8 cellular contexts compared by ENCODE assay signal in genomic region chr14:93207468-93208308, GRCh38. TPM values are rescaled to one million over a fixed set of nuclear protein-coding genes. Genes with fewer than 3 reads are reported as not detected.
DNase-seq lines count a peak whose midpoint lies in the region; ATAC-seq and TF ChIP-seq lines count a peak whose summit lies in the region.

No MANE protein-coding gene starts in this region.

- H3K9me3 ChIP-seq in HCT116 (ENCODE audit: control insufficient read depth in 1 of 2, insufficient read depth in 1 of 2, low read depth in 1 of 2, low read length in 2 of 2) (no peaks in the 10 kb centered on the region), T-helper 17 cell (ENCODE audit: control insufficient read depth, low read length, poor library complexity, severe bottlenecking) (no peaks in the 10 kb centered on the region), endodermal cell (ENCODE audit: control insufficient read depth, low read length) (no peaks in the 10 kb centered on the region), thyroid gland (no peaks in the 10 kb centered on the region)

- no peaks in the 10 kb centered on the region for H3K9me2 ChIP-seq in HCT116 (ENCODE audit: insufficient read depth)

- DNase-seq in activated gamma-delta T cell treated with Interleukin-2 at 50 U/mL for 16 hours (peak; percentile 14), activated gamma-delta T cell (lab: John Stamatoyannopoulos, UW) (no peak), HCT116 (ENCODE audit: low read depth, low spot score) (no peak), T-helper 17 cell (no peak), endodermal cell (peak; percentile 83), memory B cell (ENCODE audit: low spot score in 2 of 2) (peak in 1 of 2 donors; percentile 4), thyroid gland (peak; percentile 52 to 57)

- ATAC-seq in HCT116 (peak; percentile 71), T-helper 17 cell (peak; percentile 5), memory B cell (ENCODE audit: low read depth) (peak; percentile 19)

- no peak overlapping the region for H2AFZ ChIP-seq in HCT116 (ENCODE audit: low read depth, low read length, poor library complexity, severe bottlenecking)

- BruUV-seq in HCT116 (replicated peaks; lab: Mats Ljungman, UMichigan), result TSS peak; percentile 57

- H3K9me3 Mint-ChIP-seq in endodermal cell (no peaks in the 10 kb centered on the region), memory B cell (no peaks in the 10 kb centered on the region)

- H3K9ac ChIP-seq in HCT116 (ENCODE audit: low read length), result peak overlapping the region; percentile 91
- H3K9ac ChIP-seq in endodermal cell (ENCODE audit: extremely low read depth, low read length, poor library complexity, severe bottlenecking), result peak overlapping the region; percentile 60

- H3K79me2 ChIP-seq in HCT116 (ENCODE audit: insufficient read depth, low read length), result peaks cover 71% of the 10 kb centered on the region

- 1% methylated on average over 15 to 23 of the region's 23 CpGs for WGBS in endodermal cell (ENCODE audit: insufficient coverage in 1 of 2, insufficient read length in 1 of 2), 2 experiments
- 1% methylated on average over 23 of the region's 23 CpGs for WGBS in thyroid gland, 2 donors

- H3K36me3 Mint-ChIP-seq in T-helper 17 cell (ENCODE audit: low read depth) (peaks cover 3% of the 10 kb centered on the region), endodermal cell (ENCODE audit: low read depth) (peaks cover 16% of the 10 kb centered on the region), memory B cell (peaks cover under 1% of the 10 kb centered on the region)

- POLR2A ChIA-PET in HCT116 (lab: Charles Lee), result interaction anchor here (0.5 to 1.5 kb wide), 3 partner anchors 15 to 329 kb away, joined by 3 to 4 read pairs (median 3); no protein-coding TSS in a partner anchor

- peaks cover 7 to 23% of the 10 kb centered on the region in 2 experiments for H3K4me1 ChIP-seq in HCT116 (ENCODE audit: control insufficient read depth in 1 of 2, insufficient read depth in 2 of 2, low read length in 2 of 2)
- H3K4me1 ChIP-seq in endodermal cell (ENCODE audit: control insufficient read depth, insufficient read depth, low read length), result no peaks in the 10 kb centered on the region
- peaks cover 12 to 15% of the 10 kb centered on the region in 2 donors for H3K4me1 ChIP-seq in thyroid gland

- no peaks in the 10 kb centered on the region for H4K20me1 ChIP-seq in HCT116 (ENCODE audit: insufficient read depth)

- H3K4me3 ChIP-seq in HCT116 (replicated peaks in 1 of 2; ENCODE audit: low read depth in 1 of 2, low read length in 2 of 2) (peak overlapping the region; percentile 74 to 97), endodermal cell (ENCODE audit: low read length) (peak overlapping the region; percentile 87), thyroid gland (replicated peaks in 1 of 3) (peak overlapping the region; percentile 42 to 87 (median 75))

- peak overlapping the region; percentile 97 for H3K4me3 Mint-ChIP-seq in T-helper 17 cell
- peak overlapping the region; percentile 95 for H3K4me3 Mint-ChIP-seq in endodermal cell
- peak overlapping the region; percentile 91 for H3K4me3 Mint-ChIP-seq in memory B cell

- TF ChIP-seq POLR2A in HCT116 (IDR thresholded peaks at IDR 0.05; ENCODE audit: borderline replicate concordance, extremely low read depth, insufficient read depth, insufficient read length) (no peak), thyroid gland (IDR thresholded peaks at IDR 0.05) (no peak)

- H3K27ac ChIP-seq in HCT116 (ENCODE audit: low read depth, low read length), result peak overlapping the region; percentile 83
- peak overlapping the region; percentile 84 for H3K27ac ChIP-seq in endodermal cell (ENCODE audit: low read depth, low read length)
- H3K27ac ChIP-seq in thyroid gland, result peak overlapping the region in 2 of 3 donors; percentile 28 to 55

- H3K36me3 ChIP-seq in HCT116 (ENCODE audit: control insufficient read depth in 1 of 2, insufficient read depth in 2 of 2, low read length in 2 of 2) (peaks cover 5 to 7% of the 10 kb centered on the region in 2 experiments; a peak in 3 of 4 replicates), endodermal cell (ENCODE audit: control insufficient read depth, insufficient read depth, low read length) (peaks cover 25% of the 10 kb centered on the region), thyroid gland (peaks cover 8 to 9% of the 10 kb centered on the region in 2 donors)

- H3K27ac Mint-ChIP-seq in T-helper 17 cell (peak overlapping the region; percentile 98), endodermal cell (peak overlapping the region; percentile 90), memory B cell (peak overlapping the region; percentile 90)

- H3K4me2 ChIP-seq in HCT116 (ENCODE audit: low read length), result peak overlapping the region; percentile 87

- no peaks in the 10 kb centered on the region for H3K27me3 Mint-ChIP-seq in T-helper 17 cell
- no peaks in the 10 kb centered on the region for H3K27me3 Mint-ChIP-seq in endodermal cell (ENCODE audit: insufficient read depth)
- no peaks in the 10 kb centered on the region for H3K27me3 Mint-ChIP-seq in memory B cell

- peak; percentile 31 to 47 (median 35); a peak in 4 of 6 replicates for TF ChIP-seq CTCF in HCT116 (IDR thresholded peaks at IDR 0.05 in 2 of 3, conservative IDR thresholded peaks at IDR 0.05 in 1 of 3; ENCODE audit: borderline replicate concordance in 1 of 3, insufficient read depth in 1 of 3, low read depth in 2 of 3, low read length in 2 of 3)
- TF ChIP-seq CTCF in LNCAP (IDR thresholded peaks at IDR 0.05), result peak; percentile 60
- peak; percentile 65 for TF ChIP-seq CTCF in endodermal cell (conservative IDR thresholded peaks at IDR 0.05)
- peak in 4 of 6 experiments; percentile 1 to 50 (median 38) for TF ChIP-seq CTCF in thyroid gland (IDR thresholded peaks at IDR 0.05)

- intact Hi-C loops in HCT116 (cut with micrococcal nuclease) (loop anchor here (1.0 to 5.0 kb wide), 2 partner anchors 95 to 337 kb away; no protein-coding TSS in a partner anchor), thyroid gland (cut with DNase I) (no loop called here)

- H3K27me3 ChIP-seq in HCT116 (ENCODE audit: insufficient read depth, low read length) (no peaks in the 10 kb centered on the region), endodermal cell (ENCODE audit: control insufficient read depth, insufficient read depth, low read length, poor library complexity, severe bottlenecking) (no peaks in the 10 kb centered on the region), thyroid gland (no peaks in the 10 kb centered on the region)

- CTCF ChIA-PET in HCT116 (lab: Charles Lee), result interaction anchor here (0.6 to 2.1 kb wide), 11 partner anchors 8 to 411 kb away, joined by 3 to 19 read pairs (median 3); partner anchors contain the start of genes LYSET and MOAP1

- TF ChIP-seq RAD21 in HCT116 (IDR thresholded peaks at IDR 0.05; ENCODE audit: low read depth), result peak; percentile 62

- RAD21 ChIA-PET in HCT116 (lab: Charles Lee; ENCODE audit: low non-redundant PET in 1 of 2, low total read pairs in 2 of 2, uncharacterized antibody in 2 of 2, unreplicated experiment in 2 of 2), result interaction anchor here (0.7 to 1.2 kb wide), 4 partner anchors 94 to 411 kb away, joined by 3 to 5 read pairs (median 4); no protein-coding TSS in a partner anchor

- H3K4me1 Mint-ChIP-seq in T-helper 17 cell, result peaks cover 24% of the 10 kb centered on the region
- H3K4me1 Mint-ChIP-seq in endodermal cell, result peaks cover 13% of the 10 kb centered on the region
- H3K4me1 Mint-ChIP-seq in memory B cell, result peaks cover 37% of the 10 kb centered on the region

TF ChIP-seq in HCT116, 20 proteins besides CTCF, POLR2A, EP300 and RAD21 (continues in another document):
- TF ChIP-seq ZFX (IDR thresholded peaks at IDR 0.05) (peak; percentile 52), EZH2phosphoT487 (IDR thresholded peaks at IDR 0.05; ENCODE audit: borderline replicate concordance) (no peak), SRF (IDR thresholded peaks at IDR 0.05; ENCODE audit: low read depth) (no peak), EZH2 (IDR thresholded peaks at IDR 0.05) (no peak), EGR1 (IDR thresholded peaks at IDR 0.05; ENCODE audit: low read depth) (peak; percentile 47; the same call in 1 of the 2 replicates), CEBPB (IDR thresholded peaks at IDR 0.05; ENCODE audit: low read depth) (no peak), POLR2AphosphoS5 (IDR thresholded peaks at IDR 0.05; ENCODE audit: low read depth, low read length) (no peak)

RNA-seq across cellular contexts. Expression of gene UBR7, which starts 0.6 kb away (rescaled TPM):
- 23.9 TPM for total RNA-seq in HCT116 (2021; ENCODE audit: unreplicated experiment)
- polyA plus RNA-seq in HCT116 (2012), result 17.8 and 20.4 TPM in 2 replicates
- total RNA-seq in T-helper 17 cell, result 10 to 100 TPM; 12.9 to 14.6 TPM
- total RNA-seq in endodermal cell, result 10 to 100 TPM; 25.0 to 25.6 TPM
- polyA plus RNA-seq in endodermal cell (2013, experiment 1 of 2), result 35.5 TPM
- 31.7 TPM for polyA plus RNA-seq in endodermal cell (2013, experiment 2 of 2)
- total RNA-seq in thyroid gland, result 10 to 100 TPM; 29.0 to 52.0 (median 36.9) TPM

RNA-seq across cellular contexts. Expression of gene GON7, which starts 0.8 kb away (rescaled TPM):
- total RNA-seq in HCT116 (2021; ENCODE audit: unreplicated experiment) (11.2 TPM), T-helper 17 cell (1 to 10 TPM; 3.1 to 6.7 TPM), endodermal cell (1 to 10 TPM; 6.5 to 7.2 TPM), thyroid gland (10 to 100 TPM in 3 of 4 donors, 1 to 10 TPM in 1; 9.4 to 19.9 (median 17.1) TPM)
- polyA plus RNA-seq in HCT116 (2012), result 5.4 and 7.4 TPM in 2 replicates
- polyA plus RNA-seq in endodermal cell (2013, experiment 1 of 2), result 12.4 TPM
- 14.0 TPM for polyA plus RNA-seq in endodermal cell (2013, experiment 2 of 2)

RNA-seq across cellular contexts. Expression of gene LYSET, which starts 22.6 kb away (rescaled TPM):
- total RNA-seq in HCT116 (2021; ENCODE audit: unreplicated experiment) (19.5 TPM), T-helper 17 cell (1 to 10 TPM; 6.3 to 8.1 TPM), endodermal cell (10 to 100 TPM; 25.0 to 27.9 TPM), thyroid gland (10 to 100 TPM in 2 of 4 donors, 1 to 10 TPM in 2; 6.3 to 17.7 (median 12.6) TPM)
- polyA plus RNA-seq in HCT116 (2012), result 12.9 and 15.9 TPM in 2 replicates
- 37.2 TPM for polyA plus RNA-seq in endodermal cell (2013, experiment 1 of 2)
- polyA plus RNA-seq in endodermal cell (2013, experiment 2 of 2), result 27.9 TPM

RNA-seq across cellular contexts. Expression of gene MOAP1, which starts 23.0 kb away (rescaled TPM):
- total RNA-seq in HCT116 (2021; ENCODE audit: unreplicated experiment) (14.2 TPM), T-helper 17 cell (10 to 100 TPM; 70.5 to 91.5 TPM), endodermal cell (10 to 100 TPM; 15.8 to 23.6 TPM), thyroid gland (10 to 100 TPM; 34.1 to 48.2 (median 41.5) TPM)
- polyA plus RNA-seq in HCT116 (2012), result 12.3 and 13.4 TPM in 2 replicates
- polyA plus RNA-seq in endodermal cell (2013, experiment 1 of 2), result 23.2 TPM
- polyA plus RNA-seq in endodermal cell (2013, experiment 2 of 2), result 22.6 TPM

Comparison
In these comparisons a context has a peak if more than half of its experiments do, and no peak if none do; other contexts are left out.
1. DNase-seq: peak in activated gamma-delta T cell treated with Interleukin-2 at 50 U/mL for 16 hours (single experiment), endodermal cell (single experiment) and thyroid gland (2 of 2); none in activated gamma-delta T cell (single experiment), HCT116 (single experiment) and T-helper 17 cell (0 of 3).
2. ATAC-seq: peak in every context shown above with its lines; median percentile 71 in HCT116; 19 in memory B cell; 5 in T-helper 17 cell.
3. Peak in every context shown above with its lines, with median percentiles within 50 percentile points of each other: H3K27ac ChIP-seq, H3K4me3 ChIP-seq, CTCF ChIP-seq, H3K27ac Mint-ChIP-seq and H3K4me3 Mint-ChIP-seq.